Comparison of ENCODE assay signal across 1 cellular context in genomic region chr9:133991211-133991921, GRCh38.
TF ChIP-seq lines count a peak whose summit lies in the region.

No MANE protein-coding gene starts in this region.

TF ChIP-seq in HEK293, 187 proteins besides CTCF, POLR2A, EP300 and RAD21 (continued from another document):
- TF ChIP-seq PATZ1 (tag by site-specific recombination; IDR thresholded peaks at IDR 0.05) (peak; percentile 46; the same call in 1 of the 2 replicates), SP3 (tag by site-specific recombination; IDR thresholded peaks at IDR 0.05) (peak; percentile 37), PRDM10 (tag by site-specific recombination; IDR thresholded peaks at IDR 0.05) (0 out of 2 replicates have a peak, but pooled peaks have one; percentile 5), GLIS1 (tag by site-specific recombination; IDR thresholded peaks at IDR 0.05) (peak; percentile 35), ZBTB8A (tag by site-specific recombination; IDR thresholded peaks at IDR 0.05) (peak; percentile 64; the same call in 1 of the 2 replicates), SP7 (tag by site-specific recombination; IDR thresholded peaks at IDR 0.05) (0 out of 2 replicates have a peak, but pooled peaks have one; percentile 9), KLF17 (tag by site-specific recombination; IDR thresholded peaks at IDR 0.05) (peak; percentile 41; the same call in 1 of the 2 replicates), KLF8 (tag by site-specific recombination; IDR thresholded peaks at IDR 0.05) (peak; percentile 29; the same call in 1 of the 2 replicates), GLIS2 (tag by site-specific recombination; IDR thresholded peaks at IDR 0.05) (peak; percentile 68)
